9 cellular contexts compared by ENCODE assay signal in genomic region chr12:54428050-54429013, GRCh38. TPM values are rescaled to one million over a fixed set of nuclear protein-coding genes. Genes with fewer than 3 reads are reported as not detected.
DNase-seq lines count a peak whose midpoint lies in the region; ATAC-seq, FAIRE-seq and TF ChIP-seq lines count a peak whose summit lies in the region.
"Had no signal": no experiment of that assay in that cellular context is flagged by ENCODE, and none has a peak within 500 bp of the region (broad histone marks: within the 10 kb centered on the region; RNA-seq: fewer than 3 reads in every experiment).

No MANE protein-coding gene starts in this region.

- no peak overlapping the region for H3K4me3 ChIP-seq in astrocyte (ENCODE audit: insufficient read depth, low read depth, low read length)

- peaks cover 25% of the 10 kb centered on the region for H3K4me1 Mint-ChIP-seq in astrocyte (ENCODE audit: low read depth, unreplicated experiment)

- ATAC-seq in sciatic nerve = no peak

- no peaks in the 10 kb centered on the region for H3K79me2 ChIP-seq in astrocyte (ENCODE audit: insufficient read depth, low read length)

- H3K9me3 Mint-ChIP-seq in astrocyte (ENCODE audit: unreplicated experiment) = peaks cover 6% of the 10 kb centered on the region

- peak overlapping the region; percentile 63 for H3K27ac ChIP-seq in astrocyte (ENCODE audit: low read depth, low read length)

- no peak for TF ChIP-seq CTCF in astrocyte (IDR thresholded peaks at IDR 0.05; ENCODE audit: insufficient read depth, low read depth, low read length)

- DNase-seq in HTR-8/SVneo (ENCODE audit: insufficient read length, low spot score) (peak; percentile 45), astrocyte (ENCODE audit: low read depth) (peak; percentile 78), iPS-NIHi11 (ENCODE audit: low spot score) (peak; percentile 51), stromal cell of bone marrow (ENCODE audit: low read depth) (peak; percentile 81), NCI-H2196 treated with DMSO at 0.1 percent for 48 hours (lab: John Stamatoyannopoulos, UW; ENCODE audit: unreplicated experiment) (no peak), erythroblast (lab: John Stamatoyannopoulos, UW) (no peak), sciatic nerve (ENCODE audit: low spot score) (no peak)
- no peak for DNase-seq in activated naive CD4-positive, alpha-beta T cell treated with anti-CD3 and anti-CD28 coated beads, Interleukin-2, amount 50 U/mL, for 16 hours
- DNase-seq: stimulated activated CD4-positive, alpha-beta T cell treated with anti-CD3 and anti-CD28 coated beads, Interleukin-15, amount 100 ng/mL, for 24 hours had no signal

- H3K36me3 Mint-ChIP-seq in astrocyte (ENCODE audit: low read depth, unreplicated experiment) = peaks cover 5% of the 10 kb centered on the region

- TF ChIP-seq POLR2A in erythroblast (IDR thresholded peaks at IDR 0.05; ENCODE audit: low read length) = no peak

- H3K9ac ChIP-seq in astrocyte (ENCODE audit: low read length) = peak overlapping the region; percentile 50

- peak overlapping the region; percentile 69 for H3K4me2 ChIP-seq in astrocyte (ENCODE audit: low read length)

- intact Hi-C loops in sciatic nerve (cut with DNase I) = no loop called here

- no peak for FAIRE-seq in HTR-8/SVneo (lab: Jason Lieb, UNC)
- FAIRE-seq in astrocyte (lab: Jason Lieb, UNC) = no peak

- H4K20me1 ChIP-seq in astrocyte (ENCODE audit: insufficient read depth, low read length) = no peaks in the 10 kb centered on the region

- H3K27ac Mint-ChIP-seq in astrocyte (ENCODE audit: unreplicated experiment) = no peak overlapping the region

- no peaks in the 10 kb centered on the region for H3K27me3 ChIP-seq in astrocyte (ENCODE audit: insufficient read depth, low read length)

- H3K36me3 ChIP-seq in astrocyte (ENCODE audit: insufficient read depth, low read length) = no peaks in the 10 kb centered on the region

- no peaks in the 10 kb centered on the region for H3K9me3 ChIP-seq in astrocyte (ENCODE audit: insufficient read depth, low read depth, low read length)

- H2AFZ ChIP-seq in astrocyte (ENCODE audit: low read depth, low read length) = peak overlapping the region; percentile 57

- peaks cover 14% of the 10 kb centered on the region for H3K27me3 Mint-ChIP-seq in astrocyte (ENCODE audit: low read depth, unreplicated experiment)

- no peak overlapping the region for H3K4me3 Mint-ChIP-seq in astrocyte (ENCODE audit: unreplicated experiment)

- H3K4me1 ChIP-seq in astrocyte (ENCODE audit: insufficient read depth, low read length) = peaks cover 34% of the 10 kb centered on the region

RNA-seq across cellular contexts. Expression of gene ITGA5, which starts 9.3 kb away (rescaled TPM):
- total RNA-seq in astrocyte (317 and 382 TPM in 2 replicates), sciatic nerve (82.3 TPM)

RNA-seq across cellular contexts. Expression of gene ZNF385A, which starts 43.8 kb away (rescaled TPM):
- 23.0 and 24.4 TPM in 2 replicates for total RNA-seq in astrocyte
- 12.0 TPM for total RNA-seq in sciatic nerve

RNA-seq across cellular contexts. Expression of gene GTSF1, which starts 45.1 kb away (rescaled TPM):
- total RNA-seq in astrocyte (not detected in 2 replicates), sciatic nerve (not detected)

Comparison
In these comparisons a context has a peak if more than half of its experiments do, and no peak if none do; other contexts are left out.
1. DNase-seq: peak in HTR-8/SVneo (single experiment), astrocyte (single experiment), iPS-NIHi11 (single experiment) and stromal cell of bone marrow (single experiment); none in NCI-H2196 treated with DMSO at 0.1 percent for 48 hours (single experiment), erythroblast (0 of 2), activated naive CD4-positive, alpha-beta T cell treated with anti-CD3 and anti-CD28 coated beads, Interleukin-2, amount 50 U/mL, for 16 hours (single experiment) and sciatic nerve (single experiment).